Comparison of ENCODE assay signal across 11 cellular contexts in the genomic region with DNA sequence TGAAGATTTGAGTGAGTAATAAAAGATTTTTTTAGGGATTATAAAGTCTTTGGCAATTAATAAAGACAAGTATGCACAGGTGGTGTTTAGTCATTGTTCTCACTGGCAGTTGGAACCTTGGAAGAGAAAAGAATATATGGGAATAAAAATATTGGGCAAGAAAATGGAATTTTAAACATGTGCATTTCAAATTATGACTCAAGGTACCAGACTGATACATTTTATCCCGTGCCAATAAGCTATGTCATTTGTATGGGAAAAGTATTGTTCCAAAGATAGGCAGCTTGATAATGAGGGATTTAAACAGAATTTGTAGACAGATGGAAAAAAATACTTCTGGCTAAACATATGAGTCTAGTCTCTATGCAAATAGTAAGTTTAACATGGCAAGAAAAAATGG.
DNase-seq lines count a peak whose midpoint lies in the region; ATAC-seq and TF ChIP-seq lines count a peak whose summit lies in the region.
"Had no signal": no experiment of that assay in that cellular context is flagged by ENCODE, and none has a peak within 500 bp of the region (broad histone marks: within the 10 kb centered on the region; RNA-seq: fewer than 3 reads in every experiment).

No MANE protein-coding gene starts in this region.

- H3K4me3 Mint-ChIP-seq in nephron progenitor cell, result no peak overlapping the region

- ATAC-seq in RWPE2 (ENCODE audit: low read depth) (peak; percentile 89), HG03108 (IDR thresholded peaks at IDR 0.05; ENCODE audit: unreplicated experiment) (no peak)

- no peaks in the 10 kb centered on the region for H3K36me3 ChIP-seq in RWPE2 (ENCODE audit: low read depth)
- H3K36me3 ChIP-seq: spleen had no signal

- H3K9me3 Mint-ChIP-seq in nephron progenitor cell, result no peaks in the 10 kb centered on the region

- no peaks in the 10 kb centered on the region for H3K27me3 ChIP-seq in RWPE2 (ENCODE audit: insufficient read depth, poor library complexity, severe bottlenecking)
- H3K27me3 ChIP-seq: spleen had no signal

- H3K27me3 Mint-ChIP-seq in nephron progenitor cell (ENCODE audit: low read depth, poor library complexity), result peaks cover 4% of the 10 kb centered on the region

- H3K27ac ChIP-seq in RWPE2 (ENCODE audit: poor library complexity, severe bottlenecking), result peak overlapping the region; percentile 87
- H3K27ac ChIP-seq: C4-2B had no signal

- DNase-seq in A172 (ENCODE audit: low spot score) (peak; percentile 25), EL (peak; percentile 73), RWPE2 (ENCODE audit: low spot score) (no peak), epithelial cell of esophagus (ENCODE audit: low read depth) (peak; percentile 87), nephron progenitor cell (no peak), SHP77 (lab: John Stamatoyannopoulos, UW) (no peak), NCI-H510A treated with DMSO at 0.1 percent for 48 hours (lab: John Stamatoyannopoulos, UW) (no peak)
- DNase-seq: NCI-H1930, spleen had no signal

- H3K36me3 Mint-ChIP-seq in nephron progenitor cell (ENCODE audit: low read depth), result no peaks in the 10 kb centered on the region

- H3K4me3 ChIP-seq in RWPE2 (ENCODE audit: severe bottlenecking) (no peak overlapping the region), epithelial cell of esophagus (ENCODE audit: low read length) (no peak overlapping the region)

- no peaks in the 10 kb centered on the region for H3K4me1 Mint-ChIP-seq in nephron progenitor cell

- H3K9me3 ChIP-seq in RWPE2 (ENCODE audit: severe bottlenecking), result no peaks in the 10 kb centered on the region
- H3K9me3 ChIP-seq: spleen had no signal

- TF ChIP-seq CTCF in RWPE2 (IDR thresholded peaks at IDR 0.05; ENCODE audit: poor library complexity, severe bottlenecking), result no peak
- TF ChIP-seq CTCF in epithelial cell of esophagus (IDR thresholded peaks at IDR 0.05; ENCODE audit: insufficient read depth, low read depth, low read length, missing control alignments), result no peak
- no peak for TF ChIP-seq CTCF in nephron progenitor cell (IDR thresholded peaks at IDR 0.05)

- H3K27ac Mint-ChIP-seq in nephron progenitor cell, result no peak overlapping the region

- peaks cover 16% of the 10 kb centered on the region for H3K4me1 ChIP-seq in RWPE2 (ENCODE audit: insufficient read depth, poor library complexity, severe bottlenecking)

Comparison
In these comparisons a context has a peak if more than half of its experiments do, and no peak if none do; other contexts are left out.
1. DNase-seq: peak in A172 (single experiment), EL (single experiment) and epithelial cell of esophagus (single experiment); none in RWPE2 (single experiment), nephron progenitor cell (single experiment), SHP77 (0 of 2) and NCI-H510A treated with DMSO at 0.1 percent for 48 hours (single experiment).